In genomic region chr17:37247825-37248224, GRCh38 we compare ENCODE assay signal across 24 cellular contexts.
DNase-seq lines count a peak whose midpoint lies in the region; ATAC-seq, FAIRE-seq and TF ChIP-seq lines count a peak whose summit lies in the region.
"Had no signal": no experiment of that assay in that cellular context is flagged by ENCODE, and none has a peak within 500 bp of the region (broad histone marks: within the 10 kb centered on the region; RNA-seq: fewer than 3 reads in every experiment).

No MANE protein-coding gene starts in this region.

- intact Hi-C loops in GM12878 (cut with micrococcal nuclease; ENCODE audit: unreplicated experiment), result no loop called here

- peaks cover 43 to 60% of the 10 kb centered on the region in 2 donors for H3K36me3 Mint-ChIP-seq in stimulated activated naive B cell treated with anti-CD40 and anti-IgM and Interleukin-4, amounts not matched to agents 10 μg/mL and 1 μg/mL and 100 μg/mL, for 72 hours
- H3K36me3 Mint-ChIP-seq in activated naive CD8-positive, alpha-beta T cell treated with anti-CD3 and anti-CD28 coated beads, Interleukin-2, amount 50 U/mL, for 24 hours (ENCODE audit: low read depth), result peaks cover 62% of the 10 kb centered on the region

- no peaks in the 10 kb centered on the region; the same call in 2 of the 3 replicates for H3K9me3 ChIP-seq in GM12878 (replicated peaks; ENCODE audit: control insufficient read depth, insufficient read depth, low read length)
- H3K9me3 ChIP-seq: A549; BE2C; BLaER1 treated with 17β-estradiol and CSF1 and Interleukin-3, amounts not matched to agents 10 nM and 100 nM; HAP-1 had no signal

- H2AFZ ChIP-seq in GM12878 (ENCODE audit: control insufficient read depth, low read depth, low read length), result no peak overlapping the region

- H3K9me3 Mint-ChIP-seq in stimulated activated naive B cell treated with anti-CD40 and anti-IgM and Interleukin-4, amounts not matched to agents 10 μg/mL and 1 μg/mL and 100 μg/mL, for 72 hours, result no peaks in the 10 kb centered on the region
- H3K9me3 Mint-ChIP-seq in activated naive CD8-positive, alpha-beta T cell treated with anti-CD3 and anti-CD28 coated beads, Interleukin-2, amount 50 U/mL, for 24 hours, result no peaks in the 10 kb centered on the region
- H3K9me3 Mint-ChIP-seq: CD14-positive monocyte; CD4-positive, alpha-beta T cell; CD8-positive, alpha-beta memory T cell had no signal

- BruUV-seq in GM12878 (replicated peaks; lab: Mats Ljungman, UMichigan), result no TSS peak

- H3K27me3 Mint-ChIP-seq in stimulated activated naive B cell treated with anti-CD40 and anti-IgM and Interleukin-4, amounts not matched to agents 10 μg/mL and 1 μg/mL and 100 μg/mL, for 72 hours, result no peaks in the 10 kb centered on the region
- no peaks in the 10 kb centered on the region for H3K27me3 Mint-ChIP-seq in activated naive CD8-positive, alpha-beta T cell treated with anti-CD3 and anti-CD28 coated beads, Interleukin-2, amount 50 U/mL, for 24 hours
- H3K27me3 Mint-ChIP-seq: CD4-positive, alpha-beta T cell had no signal

- H3K4me1 Mint-ChIP-seq in stimulated activated naive B cell treated with anti-CD40 and anti-IgM and Interleukin-4, amounts not matched to agents 10 μg/mL and 1 μg/mL and 100 μg/mL, for 72 hours, result peaks cover 0 to 1% of the 10 kb centered on the region in 2 donors
- H3K4me1 Mint-ChIP-seq in activated naive CD8-positive, alpha-beta T cell treated with anti-CD3 and anti-CD28 coated beads, Interleukin-2, amount 50 U/mL, for 24 hours, result no peaks in the 10 kb centered on the region
- H3K4me1 Mint-ChIP-seq: CD14-positive monocyte; CD8-positive, alpha-beta memory T cell had no signal

- H3K4me3 ChIP-seq in NB4 (ENCODE audit: low read depth, low read length) (no peak overlapping the region), GM12878 (no peak overlapping the region)
- H3K4me3 ChIP-seq: A549; BLaER1 treated with 17β-estradiol and CSF1 and Interleukin-3, amounts not matched to agents 10 nM and 100 nM; HAP-1 had no signal

- TF ChIP-seq POLR2A in NB4 (IDR thresholded peaks at IDR 0.05; ENCODE audit: extremely low read depth, insufficient read length) (no peak), GM12878 (IDR thresholded peaks at IDR 0.05; ENCODE audit: low read depth, low read length) (no peak)

- H3K4me3 Mint-ChIP-seq in stimulated activated naive B cell treated with anti-CD40 and anti-IgM and Interleukin-4, amounts not matched to agents 10 μg/mL and 1 μg/mL and 100 μg/mL, for 72 hours, result no peak overlapping the region
- no peak overlapping the region for H3K4me3 Mint-ChIP-seq in activated naive CD8-positive, alpha-beta T cell treated with anti-CD3 and anti-CD28 coated beads, Interleukin-2, amount 50 U/mL, for 24 hours
- H3K4me3 Mint-ChIP-seq: CD14-positive monocyte; CD4-positive, alpha-beta T cell; CD8-positive, alpha-beta memory T cell had no signal

- H3K4me2 ChIP-seq in GM12878 (ENCODE audit: control insufficient read depth, insufficient read depth), result no peak overlapping the region
- H3K4me2 ChIP-seq: A549; BLaER1 treated with 17β-estradiol and CSF1 and Interleukin-3, amounts not matched to agents 10 nM and 100 nM had no signal

- POLR2A ChIA-PET in GM12878 (lab: Charles Lee), result no interaction called here

- H3K27me3 ChIP-seq in GM12878 (replicated peaks in 1 of 2; ENCODE audit: control insufficient read depth in 2 of 2, insufficient read depth in 2 of 2, low read length in 1 of 2), result no peaks in the 10 kb centered on the region
- H3K27me3 ChIP-seq: BE2C; BLaER1 treated with 17β-estradiol and CSF1 and Interleukin-3, amounts not matched to agents 10 nM and 100 nM had no signal

- no peak for TF ChIP-seq CTCF in NB4 (IDR thresholded peaks at IDR 0.05; ENCODE audit: low read depth, low read length)
- TF ChIP-seq CTCF in GM12878 (IDR thresholded peaks at IDR 0.05 in 2 of 3, conservative IDR thresholded peaks at IDR 0.05 in 1 of 3; ENCODE audit: control insufficient read depth in 2 of 3, extremely low read depth in 1 of 3, insufficient read depth in 1 of 3, low read depth in 3 of 3, low read length in 3 of 3), result no peak

- TF ChIP-seq RAD21 in GM12878 (IDR thresholded peaks at IDR 0.05; ENCODE audit: insufficient read depth, low read depth, low read length), result no peak

- H4K20me1 ChIP-seq in GM12878 (ENCODE audit: control insufficient read depth, insufficient read depth), result no peaks in the 10 kb centered on the region; the same call in 1 of the 2 replicates

- H3K4me1 ChIP-seq in GM12878 (ENCODE audit: control insufficient read depth, insufficient read depth, low read length), result peaks cover 3% of the 10 kb centered on the region; the same call in 1 of the 2 replicates
- H3K4me1 ChIP-seq: A549, BE2C, HAP-1 had no signal

- H3K9ac ChIP-seq in GM12878 (ENCODE audit: control insufficient read depth, insufficient read depth, low read length), result no peak overlapping the region
- H3K9ac ChIP-seq: BLaER1 treated with 17β-estradiol and CSF1 and Interleukin-3, amounts not matched to agents 10 nM and 100 nM had no signal

- DNase-seq in NOMO-1 treated with DMSO at 0.1 percent for 48 hours (lab: John Stamatoyannopoulos, UW; ENCODE audit: unreplicated experiment) (peak; percentile 17), NOMO-1 treated with dmso at 0.1 percent for 144 hours (lab: John Stamatoyannopoulos, UW; ENCODE audit: unreplicated experiment) (no peak), NB4 (ENCODE audit: low read depth) (peak; percentile 15), GM12878 (ENCODE audit: low read depth, low spot score) (no peak), HK-2 (ENCODE audit: unreplicated experiment) (no peak), amniotic stem cell (lab: John Stamatoyannopoulos, UW) (no peak)
- no peak for DNase-seq in stimulated activated naive B cell treated with anti-CD40 and anti-IgM and Interleukin-4, amounts not matched to agents 10 μg/mL and 1 μg/mL and 100 μg/mL, for 72 hours
- DNase-seq in activated naive CD8-positive, alpha-beta T cell treated with anti-CD3 and anti-CD28 coated beads, Interleukin-2, amount 50 U/mL, for 24 hours, result no peak
- DNase-seq: 8988T; ACHN; AML-193; BE2C; CD4-positive, alpha-beta T cell; CD8-positive, alpha-beta memory T cell; DMS 273 treated with DMSO at 0.1 percent for 48 hours; DMS79; GF-D8; GOT3 had no signal

- 74% methylated on average over 4 of the region's 4 CpGs for WGBS in GM12878 (ENCODE audit: insufficient coverage, insufficient replicate concordance, low lambda C conversion rate, missing lambda C conversion rate)

- no peaks in the 10 kb centered on the region for H3K79me2 ChIP-seq in GM12878 (ENCODE audit: control insufficient read depth, insufficient read depth, low read length)

- in situ Hi-C loops in GM12878 (cut with MboI), result loop anchor here (25.0 kb wide), 1 partner anchor 636 kb away; the partner anchor contains the start of gene MRM1

- SMC1A ChIA-PET in GM12878 (lab: Charles Lee; ENCODE audit: uncharacterized antibody, unreplicated experiment), result interaction anchor here (0.6 to 0.9 kb wide), 3 partner anchors 8 to 157 kb away, joined by 3 read pairs; no protein-coding TSS in a partner anchor

- TF ChIP-seq EP300 in GM12878 (IDR thresholded peaks at IDR 0.05; ENCODE audit: borderline replicate concordance in 1 of 2, control insufficient read depth in 1 of 2, low read depth in 2 of 2, low read length in 2 of 2), result no peak

- CTCF ChIA-PET in GM12878 (lab: Yijun Ruan, JAX), result interaction anchor here (1.2 to 1.3 kb wide), 2 partner anchors 8 to 138 kb away, joined by 3 to 5 read pairs; no protein-coding TSS in a partner anchor

- peak; percentile 69 for ATAC-seq in GM12878
- peak; percentile 54 to 59 for ATAC-seq in stimulated activated naive B cell treated with anti-CD40 and anti-IgM and Interleukin-4, amounts not matched to agents 10 μg/mL and 1 μg/mL and 100 μg/mL, for 72 hours (replicated peaks)
- no peak for ATAC-seq in activated naive CD8-positive, alpha-beta T cell treated with anti-CD3 and anti-CD28 coated beads, Interleukin-2, amount 50 U/mL, for 24 hours
- ATAC-seq: A549 had no signal

- FAIRE-seq in GM12878 (lab: Jason Lieb, UNC), result no peak
- FAIRE-seq: A549, D721Med, H54 had no signal

- H3K36me3 ChIP-seq in GM12878 (ENCODE audit: control insufficient read depth in 2 of 2, insufficient read depth in 2 of 2, low read length in 1 of 2), result peaks cover 9 to 30% of the 10 kb centered on the region in 2 experiments

- H3K27ac ChIP-seq in GM12878 (ENCODE audit: control insufficient read depth, insufficient read depth), result no peak overlapping the region
- H3K27ac ChIP-seq: A549; BLaER1 treated with 17β-estradiol and CSF1 and Interleukin-3, amounts not matched to agents 10 nM and 100 nM had no signal

- RAD21 ChIA-PET in GM12878 (lab: Charles Lee; ENCODE audit: unreplicated experiment), result interaction anchor here (0.9 to 1.0 kb wide), 3 partner anchors 8 to 152 kb away, joined by 3 read pairs; no protein-coding TSS in a partner anchor

- H3K27ac Mint-ChIP-seq in stimulated activated naive B cell treated with anti-CD40 and anti-IgM and Interleukin-4, amounts not matched to agents 10 μg/mL and 1 μg/mL and 100 μg/mL, for 72 hours, result no peak overlapping the region
- no peak overlapping the region for H3K27ac Mint-ChIP-seq in activated naive CD8-positive, alpha-beta T cell treated with anti-CD3 and anti-CD28 coated beads, Interleukin-2, amount 50 U/mL, for 24 hours
- H3K27ac Mint-ChIP-seq: CD14-positive monocyte; CD4-positive, alpha-beta T cell; CD8-positive, alpha-beta memory T cell had no signal

TF ChIP-seq in GM12878, 131 proteins besides CTCF, POLR2A, EP300 and RAD21:
- TF ChIP-seq MLLT1 (IDR thresholded peaks at IDR 0.05) (0 out of 2 replicates have a peak, but pooled peaks have one; percentile 32), MEF2A (IDR thresholded peaks at IDR 0.05; ENCODE audit: insufficient read depth, low read depth, low read length) (no peak), SPI1 (IDR thresholded peaks at IDR 0.05; ENCODE audit: borderline replicate concordance, insufficient read depth, low read depth, low read length) (peak; percentile 83; the same call in 1 of the 2 replicates)

Comparison
In these comparisons a context has a peak if more than half of its experiments do, and no peak if none do; other contexts are left out.
1. DNase-seq: peak in NOMO-1 treated with DMSO at 0.1 percent for 48 hours (single experiment) and NB4 (single experiment); none in NOMO-1 treated with dmso at 0.1 percent for 144 hours (single experiment), GM12878 (single experiment), stimulated activated naive B cell treated with anti-CD40 and anti-IgM and Interleukin-4, amounts not matched to agents 10 μg/mL and 1 μg/mL and 100 μg/mL, for 72 hours (single experiment), HK-2 (single experiment), amniotic stem cell (single experiment) and activated naive CD8-positive, alpha-beta T cell treated with anti-CD3 and anti-CD28 coated beads, Interleukin-2, amount 50 U/mL, for 24 hours (single experiment).